In the genomic region with DNA sequence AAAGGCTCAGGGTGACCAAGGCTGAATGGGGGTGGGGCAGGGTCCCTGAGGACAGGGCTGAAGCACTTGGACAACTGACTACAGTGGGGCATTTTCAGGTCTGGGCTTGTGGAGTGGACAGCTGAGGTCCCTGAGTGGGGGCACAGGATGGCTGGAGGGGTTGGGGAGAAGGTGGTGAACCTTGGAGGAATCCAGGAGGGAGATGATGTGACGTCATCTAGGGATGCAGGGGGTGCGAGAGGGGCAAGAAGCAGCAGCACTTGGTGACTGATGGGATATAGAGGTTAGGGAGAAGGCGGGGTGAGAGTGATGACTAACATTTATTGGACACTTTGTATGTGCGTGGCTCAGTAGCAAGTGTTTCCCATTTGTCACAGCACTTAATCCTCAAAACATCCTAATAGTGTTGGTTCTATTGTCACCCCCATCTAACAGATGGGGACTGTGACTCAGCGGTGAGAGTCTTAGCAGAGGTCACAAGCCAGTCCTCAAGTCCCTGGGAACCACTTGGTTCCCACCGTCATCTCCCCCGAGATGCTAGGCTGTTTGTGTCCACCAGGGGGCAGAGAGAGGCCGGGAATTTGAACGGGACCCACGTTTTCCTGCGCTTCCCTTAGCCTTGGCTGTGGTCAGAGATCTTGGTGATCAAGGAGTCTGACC, we compare ENCODE assay signal across 1 cellular context.
TF ChIP-seq lines count a peak whose summit lies in the region.

No MANE protein-coding gene starts in this region.

TF ChIP-seq in HepG2, 621 proteins besides CTCF, POLR2A, EP300 and RAD21 (continued from another document):
- TF ChIP-seq ZBTB34 (CRISPR knock-in tag; IDR thresholded peaks at IDR 0.05) (no peak), ZNF317 (CRISPR knock-in tag; IDR thresholded peaks at IDR 0.05) (0 out of 2 replicates have a peak, but pooled peaks have one; percentile 26), LRRFIP1 (CRISPR knock-in tag; conservative IDR thresholded peaks at IDR 0.05) (no peak), ZNF160 (CRISPR knock-in tag; IDR thresholded peaks at IDR 0.05) (no peak), ATF7 (IDR thresholded peaks at IDR 0.05) (peak; percentile 95), ATF7 (CRISPR knock-in tag; IDR thresholded peaks at IDR 0.05) (no peak), ZNF883 (CRISPR knock-in tag; IDR thresholded peaks at IDR 0.05; ENCODE audit: not compliant biosample characterization) (no peak), AKAP8 (CRISPR knock-in tag; IDR thresholded peaks at IDR 0.05) (no peak), ZFP41 (CRISPR knock-in tag; IDR thresholded peaks at IDR 0.05; ENCODE audit: borderline replicate concordance) (no peak), SAFB2 (CRISPR knock-in tag; IDR thresholded peaks at IDR 0.05; ENCODE audit: borderline replicate concordance, low read depth) (no peak), STAG1 (CRISPR knock-in tag; IDR thresholded peaks at IDR 0.05) (peak; percentile 96), TGIF2 (CRISPR knock-in tag; IDR thresholded peaks at IDR 0.05) (no peak), ZNF792 (CRISPR knock-in tag; IDR thresholded peaks at IDR 0.05) (no peak), HOXA3 (CRISPR knock-in tag; IDR thresholded peaks at IDR 0.05) (no peak), KDM2A (CRISPR knock-in tag; IDR thresholded peaks at IDR 0.05; ENCODE audit: borderline replicate concordance, low read depth) (peak; percentile 37; the same call in 1 of the 2 replicates), MIER2 (CRISPR knock-in tag; IDR thresholded peaks at IDR 0.05) (no peak), ZNF264 (CRISPR knock-in tag; IDR thresholded peaks at IDR 0.05) (no peak), PAXIP1 (CRISPR knock-in tag; conservative IDR thresholded peaks at IDR 0.05) (no peak), SOX6 (IDR thresholded peaks at IDR 0.05) (no peak), SOX6 (CRISPR knock-in tag; IDR thresholded peaks at IDR 0.05) (0 out of 2 replicates have a peak, but pooled peaks have one; percentile 12), ZBTB3 (CRISPR knock-in tag; IDR thresholded peaks at IDR 0.05; ENCODE audit: borderline replicate concordance, low read depth) (no peak), ZNF703 (CRISPR knock-in tag; IDR thresholded peaks at IDR 0.05; ENCODE audit: borderline replicate concordance) (no peak), CREB1 (IDR thresholded peaks at IDR 0.05) (peak; percentile 95), CREB1 (CRISPR knock-in tag; IDR thresholded peaks at IDR 0.05) (no peak), ZNF441 (CRISPR knock-in tag; IDR thresholded peaks at IDR 0.05; ENCODE audit: borderline replicate concordance) (no peak), XRCC5 (optimal IDR thresholded peaks at IDR 0.05; ENCODE audit: low read length) (peak; percentile 32), NFE2L2 (IDR thresholded peaks at IDR 0.05; ENCODE audit: low read length) (peak; percentile 4; the same call in 1 of the 2 replicates), ELF1 (CRISPR knock-in tag; IDR thresholded peaks at IDR 0.05) (no peak), ZNF629 (CRISPR knock-in tag; conservative IDR thresholded peaks at IDR 0.05) (no peak), NBN (conservative IDR thresholded peaks at IDR 0.05) (no peak), ZNF501 (CRISPR knock-in tag; IDR thresholded peaks at IDR 0.05) (no peak), BCL6 (CRISPR knock-in tag; IDR thresholded peaks at IDR 0.05) (no peak), TEAD3 (CRISPR knock-in tag; optimal IDR thresholded peaks at IDR 0.05; ENCODE audit: borderline replicate concordance) (no peak), CCDC6 (CRISPR knock-in tag; IDR thresholded peaks at IDR 0.05) (no peak), SALL1 (CRISPR knock-in tag; IDR thresholded peaks at IDR 0.05) (peak; percentile 8; the same call in 1 of the 2 replicates), KDM4B (CRISPR knock-in tag; IDR thresholded peaks at IDR 0.05) (no peak), SMC3 (IDR thresholded peaks at IDR 0.05; ENCODE audit: low read length) (peak; percentile 85)
- TF ChIP-seq, protein P1, sequence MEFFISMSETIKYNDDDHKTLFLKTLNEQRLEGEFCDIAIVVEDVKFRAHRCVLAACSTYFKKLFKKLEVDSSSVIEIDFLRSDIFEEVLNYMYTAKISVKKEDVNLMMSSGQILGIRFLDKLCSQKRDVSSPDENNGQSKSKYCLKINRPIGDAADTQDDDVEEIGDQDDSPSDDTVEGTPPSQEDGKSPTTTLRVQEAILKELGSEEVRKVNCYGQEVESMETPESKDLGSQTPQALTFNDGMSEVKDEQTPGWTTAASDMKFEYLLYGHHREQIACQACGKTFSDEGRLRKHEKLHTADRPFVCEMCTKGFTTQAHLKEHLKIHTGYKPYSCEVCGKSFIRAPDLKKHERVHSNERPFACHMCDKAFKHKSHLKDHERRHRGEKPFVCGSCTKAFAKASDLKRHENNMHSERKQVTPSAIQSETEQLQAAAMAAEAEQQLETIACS (CRISPR knock-in tag; IDR thresholded peaks at IDR 0.05): no peak
- TF ChIP-seq, protein P2, sequence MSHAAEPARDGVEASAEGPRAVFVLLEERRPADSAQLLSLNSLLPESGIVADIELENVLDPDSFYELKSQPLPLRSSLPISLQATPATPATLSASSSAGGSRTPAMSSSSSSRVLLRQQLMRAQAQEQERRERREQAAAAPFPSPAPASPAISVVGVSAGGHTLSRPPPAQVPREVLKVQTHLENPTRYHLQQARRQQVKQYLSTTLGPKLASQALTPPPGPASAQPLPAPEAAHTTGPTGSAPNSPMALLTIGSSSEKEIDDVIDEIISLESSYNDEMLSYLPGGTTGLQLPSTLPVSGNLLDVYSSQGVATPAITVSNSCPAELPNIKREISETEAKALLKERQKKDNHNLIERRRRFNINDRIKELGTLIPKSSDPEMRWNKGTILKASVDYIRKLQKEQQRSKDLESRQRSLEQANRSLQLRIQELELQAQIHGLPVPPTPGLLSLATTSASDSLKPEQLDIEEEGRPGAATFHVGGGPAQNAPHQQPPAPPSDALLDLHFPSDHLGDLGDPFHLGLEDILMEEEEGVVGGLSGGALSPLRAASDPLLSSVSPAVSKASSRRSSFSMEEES (CRISPR knock-in tag; IDR thresholded peaks at IDR 0.05): no peak
- TF ChIP-seq, protein P3, sequence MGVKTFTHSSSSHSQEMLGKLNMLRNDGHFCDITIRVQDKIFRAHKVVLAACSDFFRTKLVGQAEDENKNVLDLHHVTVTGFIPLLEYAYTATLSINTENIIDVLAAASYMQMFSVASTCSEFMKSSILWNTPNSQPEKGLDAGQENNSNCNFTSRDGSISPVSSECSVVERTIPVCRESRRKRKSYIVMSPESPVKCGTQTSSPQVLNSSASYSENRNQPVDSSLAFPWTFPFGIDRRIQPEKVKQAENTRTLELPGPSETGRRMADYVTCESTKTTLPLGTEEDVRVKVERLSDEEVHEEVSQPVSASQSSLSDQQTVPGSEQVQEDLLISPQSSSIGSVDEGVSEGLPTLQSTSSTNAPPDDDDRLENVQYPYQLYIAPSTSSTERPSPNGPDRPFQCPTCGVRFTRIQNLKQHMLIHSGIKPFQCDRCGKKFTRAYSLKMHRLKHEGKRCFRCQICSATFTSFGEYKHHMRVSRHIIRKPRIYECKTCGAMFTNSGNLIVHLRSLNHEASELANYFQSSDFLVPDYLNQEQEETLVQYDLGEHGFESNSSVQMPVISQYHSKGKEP (CRISPR knock-in tag; IDR thresholded peaks at IDR 0.05): no peak
- TF ChIP-seq, protein P4, sequence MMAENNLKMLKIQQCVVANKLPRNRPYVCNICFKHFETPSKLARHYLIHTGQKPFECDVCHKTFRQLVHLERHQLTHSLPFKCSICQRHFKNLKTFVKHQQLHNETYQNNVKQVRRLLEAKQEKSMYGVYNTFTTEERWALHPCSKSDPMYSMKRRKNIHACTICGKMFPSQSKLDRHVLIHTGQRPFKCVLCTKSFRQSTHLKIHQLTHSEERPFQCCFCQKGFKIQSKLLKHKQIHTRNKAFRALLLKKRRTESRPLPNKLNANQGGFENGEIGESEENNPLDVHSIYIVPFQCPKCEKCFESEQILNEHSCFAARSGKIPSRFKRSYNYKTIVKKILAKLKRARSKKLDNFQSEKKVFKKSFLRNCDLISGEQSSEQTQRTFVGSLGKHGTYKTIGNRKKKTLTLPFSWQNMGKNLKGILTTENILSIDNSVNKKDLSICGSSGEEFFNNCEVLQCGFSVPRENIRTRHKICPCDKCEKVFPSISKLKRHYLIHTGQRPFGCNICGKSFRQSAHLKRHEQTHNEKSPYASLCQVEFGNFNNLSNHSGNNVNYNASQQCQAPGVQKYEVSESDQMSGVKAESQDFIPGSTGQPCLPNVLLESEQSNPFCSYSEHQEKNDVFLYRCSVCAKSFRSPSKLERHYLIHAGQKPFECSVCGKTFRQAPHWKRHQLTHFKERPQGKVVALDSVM (CRISPR knock-in tag; IDR thresholded peaks at IDR 0.05): no peak
- TF ChIP-seq, protein P5, sequence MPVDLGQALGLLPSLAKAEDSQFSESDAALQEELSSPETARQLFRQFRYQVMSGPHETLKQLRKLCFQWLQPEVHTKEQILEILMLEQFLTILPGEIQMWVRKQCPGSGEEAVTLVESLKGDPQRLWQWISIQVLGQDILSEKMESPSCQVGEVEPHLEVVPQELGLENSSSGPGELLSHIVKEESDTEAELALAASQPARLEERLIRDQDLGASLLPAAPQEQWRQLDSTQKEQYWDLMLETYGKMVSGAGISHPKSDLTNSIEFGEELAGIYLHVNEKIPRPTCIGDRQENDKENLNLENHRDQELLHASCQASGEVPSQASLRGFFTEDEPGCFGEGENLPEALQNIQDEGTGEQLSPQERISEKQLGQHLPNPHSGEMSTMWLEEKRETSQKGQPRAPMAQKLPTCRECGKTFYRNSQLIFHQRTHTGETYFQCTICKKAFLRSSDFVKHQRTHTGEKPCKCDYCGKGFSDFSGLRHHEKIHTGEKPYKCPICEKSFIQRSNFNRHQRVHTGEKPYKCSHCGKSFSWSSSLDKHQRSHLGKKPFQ (CRISPR knock-in tag; IDR thresholded peaks at IDR 0.05; ENCODE audit: insufficient replicate concordance): no peak
- TF ChIP-seq, protein P6, sequence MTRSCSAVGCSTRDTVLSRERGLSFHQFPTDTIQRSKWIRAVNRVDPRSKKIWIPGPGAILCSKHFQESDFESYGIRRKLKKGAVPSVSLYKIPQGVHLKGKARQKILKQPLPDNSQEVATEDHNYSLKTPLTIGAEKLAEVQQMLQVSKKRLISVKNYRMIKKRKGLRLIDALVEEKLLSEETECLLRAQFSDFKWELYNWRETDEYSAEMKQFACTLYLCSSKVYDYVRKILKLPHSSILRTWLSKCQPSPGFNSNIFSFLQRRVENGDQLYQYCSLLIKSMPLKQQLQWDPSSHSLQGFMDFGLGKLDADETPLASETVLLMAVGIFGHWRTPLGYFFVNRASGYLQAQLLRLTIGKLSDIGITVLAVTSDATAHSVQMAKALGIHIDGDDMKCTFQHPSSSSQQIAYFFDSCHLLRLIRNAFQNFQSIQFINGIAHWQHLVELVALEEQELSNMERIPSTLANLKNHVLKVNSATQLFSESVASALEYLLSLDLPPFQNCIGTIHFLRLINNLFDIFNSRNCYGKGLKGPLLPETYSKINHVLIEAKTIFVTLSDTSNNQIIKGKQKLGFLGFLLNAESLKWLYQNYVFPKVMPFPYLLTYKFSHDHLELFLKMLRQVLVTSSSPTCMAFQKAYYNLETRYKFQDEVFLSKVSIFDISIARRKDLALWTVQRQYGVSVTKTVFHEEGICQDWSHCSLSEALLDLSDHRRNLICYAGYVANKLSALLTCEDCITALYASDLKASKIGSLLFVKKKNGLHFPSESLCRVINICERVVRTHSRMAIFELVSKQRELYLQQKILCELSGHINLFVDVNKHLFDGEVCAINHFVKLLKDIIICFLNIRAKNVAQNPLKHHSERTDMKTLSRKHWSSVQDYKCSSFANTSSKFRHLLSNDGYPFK (CRISPR knock-in tag; IDR thresholded peaks at IDR 0.05; ENCODE audit: borderline replicate concordance): no peak
